Comparison of ENCODE assay signal across 33 cellular contexts in the genomic region with DNA sequence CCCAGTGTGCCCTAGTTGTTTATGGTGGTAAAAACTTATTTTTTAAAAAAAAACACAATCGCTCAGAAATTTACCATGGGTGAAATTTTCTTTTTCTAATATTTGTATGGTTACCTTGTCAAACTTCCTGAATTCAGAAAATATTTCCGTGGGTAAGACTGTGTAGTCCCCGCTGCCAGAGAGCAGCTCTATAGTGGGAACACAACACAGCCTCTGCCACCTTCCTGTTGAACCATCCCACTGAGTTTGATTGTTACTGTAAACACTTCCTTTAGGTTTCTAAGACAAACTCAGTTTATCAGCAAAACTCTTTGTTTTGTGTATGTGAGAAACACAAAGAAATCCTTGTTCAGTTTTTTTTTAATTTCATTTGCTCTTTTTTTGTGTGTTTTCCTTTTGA. TPM values are rescaled to one million over a fixed set of nuclear protein-coding genes. Genes with fewer than 3 reads are reported as not detected.
"Had no signal": no experiment of that assay in that cellular context is flagged by ENCODE, and none has a peak within 500 bp of the region (broad histone marks: within the 10 kb centered on the region; RNA-seq: fewer than 3 reads in every experiment).

No MANE protein-coding gene starts in this region.

- ATAC-seq: activated CD8-positive, alpha-beta T cell treated with anti-CD3 and anti-CD28 coated beads for 36 hours; body of pancreas; PC-3; SK-N-SH treated with all-trans-retinoic acid at 6 μM for 48 hours had no signal

- H3K27ac Mint-ChIP-seq: activated CD4-positive, alpha-beta T cell treated with anti-CD3 and anti-CD28 coated beads, Interleukin-2, amount 10 ng/mL, durations not matched to agents 24 days and 14 days; activated CD8-positive, alpha-beta T cell treated with anti-CD3 and anti-CD28 coated beads for 36 hours; activated naive CD4-positive, alpha-beta T cell treated with anti-CD3 and anti-CD28 coated beads, Interleukin-2, amount 50 U/mL, for 24 hours; activated naive CD8-positive, alpha-beta T cell treated with anti-CD3 and anti-CD28 coated beads, Interleukin-2, amount 10 ng/mL, durations not matched to agents 7 days and 5 days; activated T-cell treated with anti-CD3 and anti-CD28 coated beads, Interleukin-2, amount 50 U/mL, for 24 hours; activated T-helper 2 cell treated with anti-CD3 and anti-CD28 coated beads, Interferon-gamma antibody, Interleukin-2, Interleukin-4, amounts not matched to agents 10 μg/mL and 5 μg/mL and 100 μg/mL, durations not matched to agents 14 hours and 24 hours and 36 hours had no signal

- H3K36me3 ChIP-seq: breast epithelium, MG63, Peyer's patch, SJSA1, WERI-Rb-1 had no signal

- H3K4me3 ChIP-seq: body of pancreas, breast epithelium, MG63, Peyer's patch, SJSA1 had no signal

- H3K36me3 Mint-ChIP-seq: activated naive CD4-positive, alpha-beta T cell treated with anti-CD3 and anti-CD28 coated beads, Interleukin-2, amount 50 U/mL, for 24 hours had no signal

- H3K4me3 Mint-ChIP-seq: activated CD4-positive, alpha-beta T cell treated with anti-CD3 and anti-CD28 coated beads, Interleukin-2, amount 10 ng/mL, durations not matched to agents 24 days and 14 days; activated CD8-positive, alpha-beta T cell treated with anti-CD3 and anti-CD28 coated beads for 36 hours; activated naive CD4-positive, alpha-beta T cell treated with anti-CD3 and anti-CD28 coated beads, Interleukin-2, amount 50 U/mL, for 24 hours; activated naive CD8-positive, alpha-beta T cell treated with anti-CD3 and anti-CD28 coated beads, Interleukin-2, amount 10 ng/mL, durations not matched to agents 7 days and 5 days; activated T-cell treated with anti-CD3 and anti-CD28 coated beads, Interleukin-2, amount 50 U/mL, for 24 hours had no signal

- H3K27me3 ChIP-seq: body of pancreas, breast epithelium, Peyer's patch, SJSA1 had no signal

- DNase-seq: activated CD4-positive, alpha-beta T cell treated with anti-CD3 and anti-CD28 coated beads, Interleukin-2, amount 10 ng/mL, durations not matched to agents 24 days and 14 days; activated CD4-positive, alpha-beta T cell treated with anti-CD3 and anti-CD28 coated beads, Interleukin-2, amount 50 U/mL, for 4 hours; activated CD8-positive, alpha-beta T cell treated with anti-CD3 and anti-CD28 coated beads for 36 hours; activated gamma-delta T cell; activated naive CD4-positive, alpha-beta T cell treated with Interleukin-2 at 50 U/mL for 16 hours; activated naive CD8-positive, alpha-beta T cell treated with anti-CD3 and anti-CD28 coated beads, Interleukin-2, amount 10 ng/mL, durations not matched to agents 7 days and 5 days; activated T-cell treated with anti-CD3 and anti-CD28 coated beads, Interleukin-2, amount 50 U/mL, for 24 hours; body of pancreas; Kasumi-1; MG63; NCI-H1048; NCI-H1105 treated with DMSO at 0.1 percent for 48 hours; NCI-H1436; NCI-H1694; NCI-H1930; NCI-H2081 treated with DMSO at 0.1 percent for 48 hours; NCI-H226; NCI-H446 treated with DMSO at 0.1 percent for 48 hours; NCI-H524; NCI-H69; NCI-H82; PC-3; Peyer's patch; RPMI8226; SHP77 treated with DMSO at 0.1 percent for 48 hours; T-helper 1 cell; T1000; WERI-Rb-1 had no signal

- H3K9me3 ChIP-seq: body of pancreas, breast epithelium, MG63, Peyer's patch, SJSA1 had no signal

- H3K27me3 Mint-ChIP-seq: activated CD8-positive, alpha-beta T cell treated with anti-CD3 and anti-CD28 coated beads for 36 hours; activated naive CD4-positive, alpha-beta T cell treated with anti-CD3 and anti-CD28 coated beads, Interleukin-2, amount 50 U/mL, for 24 hours; activated naive CD8-positive, alpha-beta T cell treated with anti-CD3 and anti-CD28 coated beads, Interleukin-2, amount 10 ng/mL, durations not matched to agents 7 days and 5 days; activated T-cell treated with anti-CD3 and anti-CD28 coated beads, Interleukin-2, amount 50 U/mL, for 24 hours had no signal

- H3K4me1 ChIP-seq: body of pancreas, breast epithelium, Peyer's patch, SJSA1 had no signal

- H3K9me3 Mint-ChIP-seq: activated CD4-positive, alpha-beta T cell treated with anti-CD3 and anti-CD28 coated beads, Interleukin-2, amount 10 ng/mL, durations not matched to agents 24 days and 14 days; activated CD8-positive, alpha-beta T cell treated with anti-CD3 and anti-CD28 coated beads for 36 hours; activated naive CD4-positive, alpha-beta T cell treated with anti-CD3 and anti-CD28 coated beads, Interleukin-2, amount 50 U/mL, for 24 hours; activated T-cell treated with anti-CD3 and anti-CD28 coated beads, Interleukin-2, amount 50 U/mL, for 24 hours; activated T-helper 2 cell treated with anti-CD3 and anti-CD28 coated beads, Interferon-gamma antibody, Interleukin-2, Interleukin-4, amounts not matched to agents 10 μg/mL and 5 μg/mL and 100 μg/mL, durations not matched to agents 14 hours and 24 hours and 36 hours had no signal

- H3K27ac ChIP-seq: body of pancreas, breast epithelium, Peyer's patch, SJSA1, WERI-Rb-1 had no signal

RNA-seq across cellular contexts. Expression of a gene that starts 17.9 kb away (rescaled TPM):
- total RNA-seq: PC-3 had no signal
